In the genomic region with DNA sequence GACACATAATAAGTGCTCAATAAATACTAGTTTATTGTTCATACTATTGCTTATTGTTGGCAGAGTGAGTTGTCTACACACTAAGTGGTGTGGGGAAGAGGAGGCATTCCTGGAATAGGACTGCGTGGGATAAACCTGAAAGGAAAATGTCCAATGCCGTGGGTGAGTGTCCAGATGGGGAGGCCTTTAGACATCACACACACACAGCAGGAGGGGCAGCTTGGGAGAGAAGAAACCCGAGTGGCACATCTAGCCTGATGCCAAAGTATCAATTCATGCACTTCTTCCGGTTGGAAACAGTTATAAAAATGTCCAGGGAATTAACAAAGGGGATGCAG, we compare ENCODE assay signal across 1 cellular context.
TF ChIP-seq lines count a peak whose summit lies in the region.

No MANE protein-coding gene starts in this region.

TF ChIP-seq in endothelial cell of umbilical vein, 7 proteins besides CTCF, POLR2A, EP300 and RAD21 (continued from another document):
- no peak for TF ChIP-seq GATA2 (IDR thresholded peaks at IDR 0.05; ENCODE audit: insufficient read depth, insufficient read length, low read depth, low read length)
- no peak for TF ChIP-seq MAX (IDR thresholded peaks at IDR 0.05; ENCODE audit: insufficient read depth, insufficient read length)
- no peak for TF ChIP-seq MYC (IDR thresholded peaks at IDR 0.05; ENCODE audit: low read depth, low read length)
- TF ChIP-seq POLR2AphosphoS5 (IDR thresholded peaks at IDR 0.05; ENCODE audit: insufficient read depth, low read depth, low read length) = no peak
- no peak for TF ChIP-seq JUN (IDR thresholded peaks at IDR 0.05; ENCODE audit: borderline replicate concordance, insufficient read depth, insufficient read length, low read depth)
TF ChIP-seq in endothelial cell of umbilical vein: peak in this region for 0.
